In genomic region chr19:45584332-45585157, GRCh38 we compare ENCODE assay signal across 8 cellular contexts. TPM values are rescaled to one million over a fixed set of nuclear protein-coding genes. Genes with fewer than 3 reads are reported as not detected.
DNase-seq lines count a peak whose midpoint lies in the region; TF ChIP-seq lines count a peak whose summit lies in the region.

TSS of gene OPA3 (minus strand) at chr19:45584802. CDS start at chr19:45584764, 38 bp downstream.

- DNase-seq in GF-D8 (lab: John Stamatoyannopoulos, UW) = peak; percentile 97
- peak; percentile 97 for DNase-seq in HEK293T (ENCODE audit: extremely low spot score)
- DNase-seq in MV-4-11 (lab: John Stamatoyannopoulos, UW) = peak; percentile 100
- DNase-seq in SK-MEL-5 (ENCODE audit: low read depth, low spot score) = peak; percentile 99
- DNase-seq in activated naive CD4-positive, alpha-beta T cell treated with Interleukin-2 at 50 U/mL for 16 hours = peak; percentile 99
- DNase-seq in foreskin melanocyte = peak; percentile 99

- H3K9ac ChIP-seq in subcutaneous abdominal adipose tissue (ENCODE audit: low read length in 5 of 5) = peak within 1 kb of the TSS; percentile 89 to 99 (median 94)

- peak within 1 kb of the TSS; percentile 92 for H3K27ac ChIP-seq in subcutaneous abdominal adipose tissue (ENCODE audit: low read depth, low read length)

- in situ Hi-C loops in SK-MEL-5 (cut with HindIII; ENCODE audit: low pct_unique_long_range_greater_than_20kb, low sequenced_read_pairs) = no loop called here

- POLR2A ChIA-PET in HEK293T (lab: Yijun Ruan, JAX) = interaction anchor here (0.8 to 3.7 kb wide), 11 partner anchors 9 to 184 kb away, joined by 3 to 28 read pairs (median 5); partner anchors contain the start of genes QPCTL and SIX5

- H3K27me3 ChIP-seq in neuron (ENCODE audit: insufficient read depth, low read length) (no peaks in the 10 kb centered on the region), subcutaneous abdominal adipose tissue (ENCODE audit: control insufficient read depth in 5 of 5, insufficient read depth in 4 of 5, low read length in 5 of 5) (peaks cover 0 to 7% (median 0%) of the 10 kb centered on the region in 5 donors)

- H2AFZ ChIP-seq in neuron (ENCODE audit: low read depth, low read length) = peak within 1 kb of the TSS; percentile 96

- H3K4me1 ChIP-seq in neuron (ENCODE audit: insufficient read depth, low read length) (peaks cover 2% of the 10 kb centered on the region), subcutaneous abdominal adipose tissue (ENCODE audit: control insufficient read depth in 5 of 5, insufficient read depth in 5 of 5, low read length in 5 of 5) (peaks cover 12 to 17% (median 13%) of the 10 kb centered on the region in 5 donors)

- CTCF ChIA-PET in HEK293T (lab: Yijun Ruan, JAX) = interaction anchor here (1.1 to 1.4 kb wide), 2 partner anchors 26 to 145 kb away, joined by 4 to 9 read pairs; no protein-coding TSS in a partner anchor

- peak within 1 kb of the TSS; percentile 76 for H3K4me3 ChIP-seq in neuron (ENCODE audit: low read length)
- peak within 1 kb of the TSS; percentile 76 to 97 (median 89) for H3K4me3 ChIP-seq in subcutaneous abdominal adipose tissue (ENCODE audit: low read depth in 1 of 5, low read length in 5 of 5)

- no peaks in the 10 kb centered on the region for H3K9me3 ChIP-seq in neuron (ENCODE audit: low read length)
- peaks cover 0 to 2% (median 0%) of the 10 kb centered on the region in 5 donors for H3K9me3 ChIP-seq in subcutaneous abdominal adipose tissue (ENCODE audit: control insufficient read depth in 5 of 5, low read length in 5 of 5)

- H3K36me3 ChIP-seq in neuron (ENCODE audit: insufficient read depth, low read length) (peaks cover 3% of the 10 kb centered on the region), subcutaneous abdominal adipose tissue (ENCODE audit: control insufficient read depth in 5 of 5, insufficient read depth in 5 of 5, low read length in 5 of 5) (peaks cover 0 to 2% (median 0%) of the 10 kb centered on the region in 5 donors)

TF ChIP-seq in HEK293T, 16 proteins besides CTCF, POLR2A, EP300 and RAD21:
- TF ChIP-seq TARDBP (IDR thresholded peaks at IDR 0.05) = peak; percentile 78
- no peak for TF ChIP-seq FOXA1 (IDR thresholded peaks at IDR 0.05)
- TF ChIP-seq LEF1 (IDR thresholded peaks at IDR 0.05; ENCODE audit: borderline replicate concordance) = no peak
- peak; percentile 76 for TF ChIP-seq ELF4 (IDR thresholded peaks at IDR 0.05)
- TF ChIP-seq NFRKB (IDR thresholded peaks at IDR 0.05) = no peak
- TF ChIP-seq L3MBTL2 (conservative IDR thresholded peaks at IDR 0.05) = peak; percentile 91
- TF ChIP-seq PKNOX1 (IDR thresholded peaks at IDR 0.05) = peak; percentile 99
- no peak for TF ChIP-seq FOXM1 (IDR thresholded peaks at IDR 0.05; ENCODE audit: borderline replicate concordance)
- TF ChIP-seq ZNF384 (IDR thresholded peaks at IDR 0.05) = no peak
- TF ChIP-seq ARNT (IDR thresholded peaks at IDR 0.05) = no peak
- no peak for TF ChIP-seq HDGF (IDR thresholded peaks at IDR 0.05; ENCODE audit: borderline replicate concordance)
- TF ChIP-seq SP1 (IDR thresholded peaks at IDR 0.05) = no peak; the same call in 1 of the 2 replicates
- TF ChIP-seq SUZ12 (IDR thresholded peaks at IDR 0.05) = no peak
- no peak for TF ChIP-seq CTBP1 (IDR thresholded peaks at IDR 0.05; ENCODE audit: borderline replicate concordance)
- no peak for TF ChIP-seq BHLHE40 (IDR thresholded peaks at IDR 0.05; ENCODE audit: borderline replicate concordance)
- TF ChIP-seq FOXK2 (IDR thresholded peaks at IDR 0.05) = no peak

RNA-seq across cellular contexts. Expression of gene OPA3, which starts in this region (rescaled TPM):
- total RNA-seq in SK-MEL-5 (2014; rRNA removed; shearing (Covaris generic)) = 7.0 and 10.2 TPM in 2 replicates
- 12.2 and 13.4 TPM in 2 replicates for polyA plus RNA-seq in SK-MEL-5 (2015; cell fraction: cytosol; rRNA removed)
- polyA plus RNA-seq in SK-MEL-5 (2015; cell fraction: nucleus; rRNA removed) = 4.1 and 6.7 TPM in 2 replicates

Comparison
In these comparisons a context has a peak if more than half of its experiments do, and no peak if none do; other contexts are left out.
1. Peak in every context shown above with its lines: DNase-seq, H3K4me3 ChIP-seq and H3K27ac ChIP-seq.